ENCODE assay signal across 15 cellular contexts in genomic region chr9:77752566-77752965, GRCh38.
DNase-seq lines count a peak whose midpoint lies in the region; ATAC-seq, FAIRE-seq and TF ChIP-seq lines count a peak whose summit lies in the region.
"Had no signal": no experiment of that assay in that cellular context is flagged by ENCODE, and none has a peak within 500 bp of the region (broad histone marks: within the 10 kb centered on the region; RNA-seq: fewer than 3 reads in every experiment).

No MANE protein-coding gene starts in this region.

- peak; percentile 92 for DNase-seq in HCEC 1CT
- DNase-seq in astrocyte (ENCODE audit: low read depth), result peak; percentile 99
- DNase-seq in hepatic stellate cell (ENCODE audit: low spot score), result peak; percentile 26
- DNase-seq in smooth muscle cell (lab: John Stamatoyannopoulos, UW; ENCODE audit: unreplicated experiment), result no peak
- DNase-seq in HK-2 (ENCODE audit: unreplicated experiment), result no peak
- no peak for DNase-seq in NCI-H510A treated with DMSO at 0.1 percent for 48 hours (lab: John Stamatoyannopoulos, UW)
- DNase-seq in activated effector memory CD4-positive, alpha-beta T cell treated with anti-CD3 and anti-CD28 coated beads, Interleukin-2, amount 50 U/mL, for 16 hours, result no peak
- DNase-seq: activated CD4-positive, alpha-beta T cell treated with anti-CD3 and anti-CD28 coated beads, Interleukin-2, amount 50 U/mL, for 1 hour; dermis blood vessel endothelial cell; KBM-7; NCI-H2029; T-helper 1 cell; tibial artery had no signal

- H3K27ac ChIP-seq in astrocyte (ENCODE audit: low read depth, low read length) (peak overlapping the region; percentile 51), smooth muscle cell (ENCODE audit: low read depth) (peak overlapping the region; percentile 18)

- ATAC-seq in GM19324 (IDR thresholded peaks at IDR 0.05; ENCODE audit: low FRiP score, unreplicated experiment), result no peak
- ATAC-seq: HCT116 had no signal

- H3K79me2 ChIP-seq in astrocyte (ENCODE audit: insufficient read depth, low read length) (no peaks in the 10 kb centered on the region), smooth muscle cell (ENCODE audit: low read depth) (no peaks in the 10 kb centered on the region)

- FAIRE-seq in astrocyte (lab: Jason Lieb, UNC), result peak; percentile 98

- H3K4me3 Mint-ChIP-seq in astrocyte (ENCODE audit: unreplicated experiment), result no peak overlapping the region

- peak overlapping the region; percentile 75 for H3K27ac Mint-ChIP-seq in astrocyte (ENCODE audit: unreplicated experiment)

- H3K4me1 ChIP-seq in astrocyte (ENCODE audit: insufficient read depth, low read length) (peaks cover 30% of the 10 kb centered on the region), smooth muscle cell (ENCODE audit: low read depth) (no peaks in the 10 kb centered on the region)

- H3K9ac ChIP-seq in astrocyte (ENCODE audit: low read length) (no peak overlapping the region), smooth muscle cell (ENCODE audit: low read depth) (no peak overlapping the region)

- H3K36me3 ChIP-seq in astrocyte (ENCODE audit: insufficient read depth, low read length) (no peaks in the 10 kb centered on the region), smooth muscle cell (ENCODE audit: low read depth) (no peaks in the 10 kb centered on the region)
- H3K36me3 ChIP-seq: tibial artery had no signal

- no peaks in the 10 kb centered on the region for H3K27me3 Mint-ChIP-seq in astrocyte (ENCODE audit: low read depth, unreplicated experiment)

- H3K4me2 ChIP-seq in astrocyte (ENCODE audit: low read length) (peak overlapping the region; percentile 24), smooth muscle cell (no peak overlapping the region)

- H3K9me3 Mint-ChIP-seq in astrocyte (ENCODE audit: unreplicated experiment), result peaks cover 4% of the 10 kb centered on the region

- no peak overlapping the region for H2AFZ ChIP-seq in astrocyte (ENCODE audit: low read depth, low read length)
- H2AFZ ChIP-seq in smooth muscle cell (ENCODE audit: low read depth), result no peak overlapping the region

- H3K4me1 Mint-ChIP-seq in astrocyte (ENCODE audit: low read depth, unreplicated experiment), result peaks cover 36% of the 10 kb centered on the region

- H3K9me3 ChIP-seq in astrocyte (ENCODE audit: insufficient read depth, low read depth, low read length) (peaks cover 5% of the 10 kb centered on the region), smooth muscle cell (replicated peaks; ENCODE audit: low read depth) (no peaks in the 10 kb centered on the region)
- H3K9me3 ChIP-seq: tibial artery had no signal

- H3K27me3 ChIP-seq in astrocyte (ENCODE audit: insufficient read depth, low read length) (no peaks in the 10 kb centered on the region), smooth muscle cell (ENCODE audit: low read depth) (no peaks in the 10 kb centered on the region)
- H3K27me3 ChIP-seq: tibial artery had no signal

- H3K36me3 Mint-ChIP-seq in astrocyte (ENCODE audit: low read depth, unreplicated experiment), result peaks cover 18% of the 10 kb centered on the region

- H4K20me1 ChIP-seq in astrocyte (ENCODE audit: insufficient read depth, low read length) (no peaks in the 10 kb centered on the region), smooth muscle cell (ENCODE audit: low read depth) (no peaks in the 10 kb centered on the region)

- H3F3A ChIP-seq in smooth muscle cell (ENCODE audit: low read depth), result peaks cover 5% of the 10 kb centered on the region

- WGBS in smooth muscle cell (ENCODE audit: low lambda C conversion rate), result 94% methylated on average over 2 of the region's 2 CpGs

- TF ChIP-seq CTCF in astrocyte (IDR thresholded peaks at IDR 0.05; ENCODE audit: insufficient read depth, low read depth, low read length) (peak; percentile 9), smooth muscle cell (IDR thresholded peaks at IDR 0.05; ENCODE audit: borderline replicate concordance, insufficient read depth, poor library complexity, severe bottlenecking) (no peak)

- no peak overlapping the region for H3K4me3 ChIP-seq in astrocyte (ENCODE audit: insufficient read depth, low read depth, low read length)
- H3K4me3 ChIP-seq in smooth muscle cell, result no peak overlapping the region
- H3K4me3 ChIP-seq: tibial artery had no signal

Comparison
In these comparisons a context has a peak if more than half of its experiments do, and no peak if none do; other contexts are left out.
1. DNase-seq: peak in HCEC 1CT (single experiment), astrocyte (single experiment) and hepatic stellate cell (single experiment); none in smooth muscle cell (single experiment), HK-2 (single experiment), NCI-H510A treated with DMSO at 0.1 percent for 48 hours (single experiment) and activated effector memory CD4-positive, alpha-beta T cell treated with anti-CD3 and anti-CD28 coated beads, Interleukin-2, amount 50 U/mL, for 16 hours (single experiment).